1 cellular context compared by ENCODE assay signal in genomic region chr2:238380336-238380735, GRCh38.
TF ChIP-seq lines count a peak whose summit lies in the region.

No MANE protein-coding gene starts in this region.

TF ChIP-seq in IMR-90, 13 proteins besides CTCF, POLR2A, EP300 and RAD21 (continued from another document):
- TF ChIP-seq MXI1 (IDR thresholded peaks at IDR 0.05; ENCODE audit: borderline replicate concordance, low read depth, low read length) (no peak), RCOR1 (IDR thresholded peaks at IDR 0.05; ENCODE audit: insufficient replicate concordance, low read length) (no peak), RFX5 (IDR thresholded peaks at IDR 0.05; ENCODE audit: low read depth, low read length) (no peak), NFE2L2 (IDR thresholded peaks at IDR 0.05; ENCODE audit: low read depth, low read length) (no peak), CEBPB (IDR thresholded peaks at IDR 0.05; ENCODE audit: low read depth, low read length) (no peak), FOS (IDR thresholded peaks at IDR 0.05; ENCODE audit: low read depth, low read length) (no peak), MAFK (IDR thresholded peaks at IDR 0.05; ENCODE audit: low read depth, low read length) (no peak), USF2 (IDR thresholded peaks at IDR 0.05; ENCODE audit: low read depth, low read length) (no peak), BHLHE40 (IDR thresholded peaks at IDR 0.05; ENCODE audit: low read depth, low read length) (no peak), CHD1 (IDR thresholded peaks at IDR 0.05; ENCODE audit: low read depth, low read length) (no peak), SMC3 (IDR thresholded peaks at IDR 0.05; ENCODE audit: low read depth, low read length) (no peak)
